In genomic region chr21:10418649-10419048, GRCh38 we compare ENCODE assay signal across 20 cellular contexts.
A peak's percentile ranks its signal among the peaks of the same experiment; 100 is the strongest.
DNase-seq lines count a peak whose midpoint lies in the region; ATAC-seq, FAIRE-seq and TF ChIP-seq lines count a peak whose summit lies in the region.
"Had no signal": no experiment of that assay in that cellular context is flagged by ENCODE, and none has a peak within 500 bp of the region (broad histone marks: within the 10 kb centered on the region; RNA-seq: fewer than 3 reads in every experiment).

No MANE protein-coding gene starts in this region.

- WGBS in pancreas, 2 donors: 53 to 54% methylated on average over 2 of the region's 2 CpGs

- H3K27me3 Mint-ChIP-seq in osteocyte (ENCODE audit: unreplicated experiment): no peaks in the 10 kb centered on the region

- ATAC-seq in pancreas (no peak), Right ventricle myocardium inferior (no peak)
- ATAC-seq: PC-3 had no signal

- peak; percentile 0 for DNase-seq in EL
- peak; percentile 41 for DNase-seq in Karpas-422
- DNase-seq in osteocyte (ENCODE audit: extremely low spot score, unreplicated experiment): peak; percentile 85
- DNase-seq in NCI-H2029 (lab: John Stamatoyannopoulos, UW): no peak
- no peak for DNase-seq in pancreas
- no peak for DNase-seq in Right ventricle myocardium inferior (ENCODE audit: missing footprints)
- DNase-seq: AML-193, HFFc6, KG1, MV-4-11, NCI-H1694 treated with DMSO at 0.1 percent for 48 hours, NCI-H226, NCI-H524, NCI-H82, PC-3, SJCRH30 had no signal

- H3K4me3 ChIP-seq in Karpas-422 (ENCODE audit: low read length) (no peak overlapping the region), iPS-18a (ENCODE audit: low read length) (peak overlapping the region; percentile 0), pancreas (no peak overlapping the region)
- H3K4me3 ChIP-seq: SJCRH30 had no signal

- no peaks in the 10 kb centered on the region for H3K36me3 ChIP-seq in Karpas-422 (ENCODE audit: insufficient read depth, low read length)
- H3K36me3 ChIP-seq in iPS-18a (ENCODE audit: control insufficient read depth, low read depth, low read length): no peaks in the 10 kb centered on the region
- H3K36me3 ChIP-seq in pancreas: no peaks in the 10 kb centered on the region
- H3K36me3 ChIP-seq: SJCRH30 had no signal

- H3K9me2 ChIP-seq in Karpas-422 (replicated peaks; ENCODE audit: insufficient read depth, low read length): no peaks in the 10 kb centered on the region

- no peaks in the 10 kb centered on the region for H3K9me3 Mint-ChIP-seq in osteocyte (ENCODE audit: unreplicated experiment)
- H3K9me3 Mint-ChIP-seq: HFFc6 had no signal

- no peak overlapping the region for H2AFZ ChIP-seq in Karpas-422 (ENCODE audit: low read length)

- H3K27ac Mint-ChIP-seq in osteocyte (ENCODE audit: unreplicated experiment): no peak overlapping the region
- H3K27ac Mint-ChIP-seq: HFFc6 had no signal

- no peaks in the 10 kb centered on the region for H3K79me2 ChIP-seq in Karpas-422 (ENCODE audit: low read length)

- H4K20me1 ChIP-seq in Karpas-422 (ENCODE audit: insufficient read depth, low read depth, low read length): no peaks in the 10 kb centered on the region

- H3K4me1 Mint-ChIP-seq in osteocyte (ENCODE audit: unreplicated experiment): no peaks in the 10 kb centered on the region

- no peak overlapping the region for H3K4me3 Mint-ChIP-seq in osteocyte (ENCODE audit: unreplicated experiment)
- H3K4me3 Mint-ChIP-seq: HFFc6 had no signal

- intact Hi-C loops in pancreas (cut with DNase I): no loop called here
- intact Hi-C loops in Right ventricle myocardium inferior (cut with DNase I): no loop called here

- no peak overlapping the region for H3K4me2 ChIP-seq in Karpas-422 (ENCODE audit: low read depth, low read length, poor library complexity, severe bottlenecking)

- H3K36me3 Mint-ChIP-seq in osteocyte (ENCODE audit: unreplicated experiment): no peaks in the 10 kb centered on the region

- no peak overlapping the region for H3K27ac ChIP-seq in Karpas-422 (ENCODE audit: low read length)
- no peak overlapping the region for H3K27ac ChIP-seq in iPS-18a (ENCODE audit: low read length)
- no peak overlapping the region for H3K27ac ChIP-seq in pancreas
- H3K27ac ChIP-seq: C4-2B, SJCRH30 had no signal

- H3K9ac ChIP-seq in Karpas-422 (ENCODE audit: low read length): no peak overlapping the region
- no peak overlapping the region for H3K9ac ChIP-seq in iPS-18a (ENCODE audit: low read length)

- H3K9me3 ChIP-seq in Karpas-422 (ENCODE audit: low read length) (peaks cover 49% of the 10 kb centered on the region), iPS-18a (ENCODE audit: control insufficient read depth, low read depth, low read length) (peaks cover 85% of the 10 kb centered on the region), pancreas (no peaks in the 10 kb centered on the region)

- H3K4me1 ChIP-seq in Karpas-422 (ENCODE audit: low read length) (no peaks in the 10 kb centered on the region), iPS-18a (ENCODE audit: control insufficient read depth, low read depth, low read length) (no peaks in the 10 kb centered on the region), pancreas (no peaks in the 10 kb centered on the region)
- H3K4me1 ChIP-seq: SJCRH30 had no signal

- FAIRE-seq in pancreas (lab: Jason Lieb, UNC): no peak
- FAIRE-seq: D721Med, H54 had no signal

- H3K27me3 ChIP-seq in Karpas-422 (ENCODE audit: low read length) (no peaks in the 10 kb centered on the region), iPS-18a (ENCODE audit: control insufficient read depth, insufficient read depth, low read length) (no peaks in the 10 kb centered on the region), pancreas (peaks cover 0 to 4% (median 0%) of the 10 kb centered on the region in 4 donors)

- no peak for TF ChIP-seq CTCF in osteocyte (IDR thresholded peaks at IDR 0.05)
- TF ChIP-seq CTCF in pancreas (IDR thresholded peaks at IDR 0.05): no peak

Comparison
In these comparisons a context has a peak if more than half of its experiments do, and no peak if none do; other contexts are left out.
1. DNase-seq: peak in EL (single experiment), Karpas-422 (single experiment) and osteocyte (single experiment); none in NCI-H2029 (single experiment), pancreas (0 of 6) and Right ventricle myocardium inferior (single experiment).